ENCODE assay signal across 14 cellular contexts in the genomic region with DNA sequence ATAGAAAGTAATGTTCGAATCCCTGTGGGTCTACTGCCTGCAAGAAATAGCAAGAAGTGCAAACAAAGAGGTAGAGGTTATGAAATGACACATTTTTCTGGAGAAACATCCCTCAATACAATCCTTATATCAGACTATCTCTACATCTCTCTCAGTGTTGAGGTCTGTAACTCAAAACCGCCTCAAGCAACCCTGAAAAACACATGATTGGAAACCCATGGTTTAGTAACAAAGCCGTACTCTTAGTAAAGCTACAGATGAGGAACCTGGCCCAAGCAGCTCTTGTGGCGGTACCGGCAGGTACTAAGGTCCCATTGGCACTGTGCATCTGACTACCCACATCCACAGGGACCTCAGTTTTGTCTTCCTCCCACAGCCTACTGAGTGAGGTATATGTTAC. TPM values are rescaled to one million over a fixed set of nuclear protein-coding genes. Genes with fewer than 3 reads are reported as not detected.
DNase-seq lines count a peak whose midpoint lies in the region; ATAC-seq, FAIRE-seq and TF ChIP-seq lines count a peak whose summit lies in the region.
"Had no signal": no experiment of that assay in that cellular context is flagged by ENCODE, and none has a peak within 500 bp of the region (broad histone marks: within the 10 kb centered on the region; RNA-seq: fewer than 3 reads in every experiment).

No MANE protein-coding gene starts in this region.

- peak overlapping the region; percentile 57 to 81 (median 71) for H3K4me3 Mint-ChIP-seq in CD8-positive, alpha-beta memory T cell
- H3K4me3 Mint-ChIP-seq in T-helper 2 cell treated with Interferon-gamma antibody and Interleukin-4, amounts not matched to agents 5 μg/mL and 100 μg/mL, for 36 hours, result peak overlapping the region; percentile 72

- H3K36me3 Mint-ChIP-seq in CD8-positive, alpha-beta memory T cell, result peaks cover 8 to 64% (median 27%) of the 10 kb centered on the region in 3 donors
- H3K36me3 Mint-ChIP-seq in T-helper 2 cell treated with Interferon-gamma antibody and Interleukin-4, amounts not matched to agents 5 μg/mL and 100 μg/mL, for 36 hours (ENCODE audit: low read depth), result peaks cover 62% of the 10 kb centered on the region

- H3K36me3 ChIP-seq in CD8-positive, alpha-beta memory T cell (ENCODE audit: insufficient read depth, low read length), result peaks cover 25% of the 10 kb centered on the region
- H3K36me3 ChIP-seq in mucosa of descending colon (ENCODE audit: low read depth) (no peaks in the 10 kb centered on the region), brain microvascular endothelial cell (replicated peaks) (peaks cover 13% of the 10 kb centered on the region)

- H3K27me3 Mint-ChIP-seq in CD8-positive, alpha-beta memory T cell, result no peaks in the 10 kb centered on the region
- H3K27me3 Mint-ChIP-seq in T-helper 2 cell treated with Interferon-gamma antibody and Interleukin-4, amounts not matched to agents 5 μg/mL and 100 μg/mL, for 36 hours (ENCODE audit: low read depth), result no peaks in the 10 kb centered on the region

- CTCF ChIA-PET in CD8-positive, alpha-beta memory T cell (lab: Charles Lee), result interaction anchor here (1.4 to 1.6 kb wide), 2 partner anchors 15 to 157 kb away, joined by 3 to 7 read pairs; no protein-coding TSS in a partner anchor

- TF ChIP-seq CTCF in mucosa of descending colon (IDR thresholded peaks at IDR 0.05) (no peak), brain microvascular endothelial cell (IDR thresholded peaks at IDR 0.05; ENCODE audit: low read depth, low read length, missing control alignments) (no peak), D721Med (IDR thresholded peaks at IDR 0.05; ENCODE audit: insufficient read depth, missing control alignments) (no peak)

- no peak for FAIRE-seq in D721Med (lab: Jason Lieb, UNC)
- FAIRE-seq: HepG2 had no signal

- no peak overlapping the region for H3K4me3 ChIP-seq in CD8-positive, alpha-beta memory T cell (ENCODE audit: low read length)
- H3K4me3 ChIP-seq in mucosa of descending colon (no peak overlapping the region), brain microvascular endothelial cell (ENCODE audit: low read depth, low read length) (no peak overlapping the region)
- H3K4me3 ChIP-seq: HAP-1, SJSA1, testis had no signal

- ATAC-seq in mucosa of descending colon, result peak; percentile 12
- ATAC-seq: HepG2 had no signal

- peaks cover 55% of the 10 kb centered on the region for H3K4me1 ChIP-seq in CD8-positive, alpha-beta memory T cell (ENCODE audit: insufficient read depth, low read length)
- peaks cover 12% of the 10 kb centered on the region for H3K4me1 ChIP-seq in mucosa of descending colon (ENCODE audit: low read depth)
- H3K4me1 ChIP-seq: HAP-1 had no signal

- no peaks in the 10 kb centered on the region for H3K27me3 ChIP-seq in CD8-positive, alpha-beta memory T cell (ENCODE audit: insufficient read depth, low read length, poor library complexity, severe bottlenecking)
- no peaks in the 10 kb centered on the region for H3K27me3 ChIP-seq in brain microvascular endothelial cell (replicated peaks)
- H3K27me3 ChIP-seq: SJSA1, testis had no signal

- TF ChIP-seq POLR2A in GM19193 (IDR thresholded peaks at IDR 0.05; ENCODE audit: extremely low read depth, insufficient read depth, insufficient read length), result peak; percentile 32

- DNase-seq in CD8-positive, alpha-beta memory T cell, result no peak
- peak; percentile 56 for DNase-seq in T-helper 2 cell treated with Interferon-gamma antibody and Interleukin-4, amounts not matched to agents 5 μg/mL and 100 μg/mL, for 36 hours (ENCODE audit: low spot score)
- DNase-seq in mucosa of descending colon (no peak), brain microvascular endothelial cell (no peak), cerebellar cortex (ENCODE audit: low spot score) (no peak), D721Med (ENCODE audit: insufficient read length, low spot score) (no peak)
- no peak for DNase-seq in activated effector memory CD4-positive, alpha-beta T cell treated with Interleukin-2 at 50 U/mL for 16 hours
- DNase-seq: foreskin melanocyte, NCI-H1694, testis had no signal

- in situ Hi-C loops in brain microvascular endothelial cell (cut with HindIII; ENCODE audit: low pct_ligation_motif_present, low sequenced_read_pairs), result no loop called here

- H3K4me1 Mint-ChIP-seq in CD8-positive, alpha-beta memory T cell, result peaks cover 68 to 93% (median 84%) of the 10 kb centered on the region in 3 donors
- peaks cover 66% of the 10 kb centered on the region for H3K4me1 Mint-ChIP-seq in T-helper 2 cell treated with Interferon-gamma antibody and Interleukin-4, amounts not matched to agents 5 μg/mL and 100 μg/mL, for 36 hours (ENCODE audit: low read depth)

- H3K27ac ChIP-seq in CD8-positive, alpha-beta memory T cell (ENCODE audit: low read depth, low read length), result peak overlapping the region; percentile 20
- no peak overlapping the region for H3K27ac ChIP-seq in brain microvascular endothelial cell
- H3K27ac ChIP-seq: SJSA1, testis had no signal

- peak overlapping the region; percentile 87 to 97 (median 92) for H3K27ac Mint-ChIP-seq in CD8-positive, alpha-beta memory T cell
- peak overlapping the region; percentile 88 for H3K27ac Mint-ChIP-seq in T-helper 2 cell treated with Interferon-gamma antibody and Interleukin-4, amounts not matched to agents 5 μg/mL and 100 μg/mL, for 36 hours

- no peaks in the 10 kb centered on the region for H3K9me3 ChIP-seq in CD8-positive, alpha-beta memory T cell (ENCODE audit: low read length)
- no peaks in the 10 kb centered on the region for H3K9me3 ChIP-seq in mucosa of descending colon
- H3K9me3 ChIP-seq: HAP-1, SJSA1, testis had no signal

- intact Hi-C loops in mucosa of descending colon (cut with DNase I, micrococcal nuclease), result no loop called here

- POLR2A ChIA-PET in CD8-positive, alpha-beta memory T cell (lab: Charles Lee), result interaction anchor here (0.6 to 2.4 kb wide), 2 partner anchors 45 to 54 kb away, joined by 3 to 8 read pairs; a partner anchor contains a TSS

- peaks cover 0 to 6% (median 0%) of the 10 kb centered on the region in 5 donors for H3K9me3 Mint-ChIP-seq in CD8-positive, alpha-beta memory T cell
- H3K9me3 Mint-ChIP-seq in T-helper 2 cell treated with Interferon-gamma antibody and Interleukin-4, amounts not matched to agents 5 μg/mL and 100 μg/mL, for 36 hours, result peaks cover 4% of the 10 kb centered on the region

RNA-seq across cellular contexts. Expression of a gene that starts 53.9 kb away (rescaled TPM):
- 10 to 100 TPM; 44.1 to 44.3 TPM for total RNA-seq in CD8-positive, alpha-beta memory T cell
- 79.3 TPM for polyA plus RNA-seq in CD8-positive, alpha-beta memory T cell
- total RNA-seq in mucosa of descending colon, result 10 to 100 TPM; 39.3 to 59.8 (median 53.5) TPM
